ENCODE assay signal across 8 cellular contexts in the genomic region with DNA sequence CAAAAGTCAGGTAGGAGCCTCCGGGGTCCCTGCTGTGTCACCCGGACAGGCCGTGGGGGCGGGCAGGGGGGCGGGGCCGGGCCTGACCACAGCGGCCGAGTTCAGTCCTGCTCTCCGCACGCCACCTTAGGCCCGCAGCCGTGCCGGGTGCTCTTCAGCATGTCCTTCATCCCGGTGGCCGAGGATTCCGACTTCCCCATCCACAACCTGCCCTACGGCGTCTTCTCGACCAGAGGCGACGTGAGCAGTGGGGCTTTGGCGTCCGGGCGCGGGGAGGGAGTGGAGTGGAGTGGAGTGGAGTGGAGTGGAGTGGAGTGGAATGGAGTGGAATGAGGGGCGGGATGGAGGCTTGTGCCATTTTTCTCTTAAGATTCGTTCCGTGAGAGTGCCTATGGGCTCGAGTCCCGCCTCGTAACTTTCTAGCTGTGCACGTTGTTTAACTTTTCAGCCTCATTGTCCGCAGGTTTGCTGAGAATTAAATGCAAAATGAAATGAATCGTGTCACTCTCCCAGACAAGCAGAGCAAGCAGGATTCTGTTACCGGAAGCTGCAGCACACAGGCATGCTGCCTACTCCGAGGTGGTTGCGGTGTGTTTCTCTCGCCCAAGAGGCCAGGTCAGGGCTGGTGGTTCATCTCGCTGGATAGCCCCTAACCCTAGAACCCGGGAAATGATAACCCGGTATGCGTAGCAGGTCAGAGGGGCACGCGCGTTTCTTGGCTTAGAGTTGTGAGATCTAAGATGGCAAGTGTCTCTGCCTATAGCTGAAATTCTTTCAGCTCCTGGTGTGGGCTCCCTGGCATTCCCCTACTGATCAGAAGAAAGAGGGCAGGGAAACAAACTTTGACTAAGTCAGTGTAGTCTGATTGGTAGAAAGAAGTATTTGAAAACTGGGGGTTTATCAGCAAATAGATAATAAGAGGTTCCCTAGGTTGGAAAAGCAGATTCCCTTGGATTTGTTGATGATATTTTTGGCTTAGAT. TPM values are rescaled to one million over a fixed set of nuclear protein-coding genes. Genes with fewer than 3 reads are reported as not detected.
DNase-seq lines count a peak whose midpoint lies in the region; ATAC-seq and TF ChIP-seq lines count a peak whose summit lies in the region.

A gene (plus strand): TSS at position 104 of the 981 bp plus-strand sequence. CDS start 56 bp downstream, at position 160.

- no peaks in the 10 kb centered on the region for H3K36me3 ChIP-seq in GM06990 (ENCODE audit: control insufficient read depth, insufficient read depth, low read length)
- H3K36me3 ChIP-seq in GM23338 (ENCODE audit: insufficient read depth): no peaks in the 10 kb centered on the region; the same call in 1 of the 2 replicates

- H3K27me3 ChIP-seq in GM06990 (replicated peaks; ENCODE audit: control insufficient read depth, insufficient read depth, low read length): no peaks in the 10 kb centered on the region
- 0 out of 2 replicates have a peak, but pooled peaks cover 7% of the 10 kb centered on the region for H3K27me3 ChIP-seq in GM23338 (ENCODE audit: insufficient read depth)

- H3K79me2 ChIP-seq in GM23338 (replicated peaks; ENCODE audit: insufficient read depth): no peaks in the 10 kb centered on the region; the same call in 1 of the 2 replicates

- peaks cover 19% of the 10 kb centered on the region for H3K27me3 Mint-ChIP-seq in GM23338 (ENCODE audit: insufficient read depth, low read depth, poor library complexity)
- no peaks in the 10 kb centered on the region for H3K27me3 Mint-ChIP-seq in stimulated activated memory B cell treated with anti-CD40 and anti-IgM and Interleukin-4, amounts not matched to agents 10 μg/mL and 1 μg/mL and 100 μg/mL, for 72 hours

- no peaks in the 10 kb centered on the region; the same call in 2 of the 3 replicates for H3K36me3 Mint-ChIP-seq in GM23338 (ENCODE audit: low read depth)
- H3K36me3 Mint-ChIP-seq in stimulated activated memory B cell treated with anti-CD40 and anti-IgM and Interleukin-4, amounts not matched to agents 10 μg/mL and 1 μg/mL and 100 μg/mL, for 72 hours: no peaks in the 10 kb centered on the region

- peak within 1 kb of the TSS; percentile 59; the same call in 1 of the 2 replicates for H3K27ac Mint-ChIP-seq in GM23338
- peak within 1 kb of the TSS; percentile 89 for H3K27ac Mint-ChIP-seq in stimulated activated memory B cell treated with anti-CD40 and anti-IgM and Interleukin-4, amounts not matched to agents 10 μg/mL and 1 μg/mL and 100 μg/mL, for 72 hours

- no peaks in the 10 kb centered on the region; the same call in 1 of the 2 replicates for H4K20me1 ChIP-seq in GM23338 (replicated peaks; ENCODE audit: insufficient read depth)

- peaks cover 35% of the 10 kb centered on the region for H3K4me1 Mint-ChIP-seq in GM23338
- H3K4me1 Mint-ChIP-seq in stimulated activated memory B cell treated with anti-CD40 and anti-IgM and Interleukin-4, amounts not matched to agents 10 μg/mL and 1 μg/mL and 100 μg/mL, for 72 hours: peaks cover 26% of the 10 kb centered on the region

- H3K9me2 ChIP-seq in GM23338 (ENCODE audit: insufficient read depth): no peaks in the 10 kb centered on the region

- in situ Hi-C loops in GM13976 (cut with MboI; ENCODE audit: low sequenced_read_pairs, unreplicated experiment): loop anchor here (25.0 kb wide), 1 partner anchor 266 kb away; a partner anchor contains a TSS

- TF ChIP-seq CTCF in GM06990 (IDR thresholded peaks at IDR 0.05; ENCODE audit: insufficient read depth, low read length, poor library complexity, severe bottlenecking) (no peak), GM23338 (conservative IDR thresholded peaks at IDR 0.05; ENCODE audit: low read depth in 2 of 2) (no peak), GM13976 (IDR thresholded peaks at IDR 0.05; ENCODE audit: borderline replicate concordance, control extremely low read depth, extremely low read depth, insufficient read depth, missing control alignments) (no peak)

- H2AFZ ChIP-seq in GM23338: peak within 1 kb of the TSS; percentile 99

- no peaks in the 10 kb centered on the region; the same call in 2 of the 3 replicates for H3K9me3 Mint-ChIP-seq in GM23338
- H3K9me3 Mint-ChIP-seq in stimulated activated memory B cell treated with anti-CD40 and anti-IgM and Interleukin-4, amounts not matched to agents 10 μg/mL and 1 μg/mL and 100 μg/mL, for 72 hours: no peaks in the 10 kb centered on the region

- ATAC-seq in GM23338: peak; percentile 87
- peak; percentile 70 to 76 for ATAC-seq in activated CD4-positive, CD25-positive, alpha-beta regulatory T cell treated with anti-CD3 and anti-CD28 coated beads, Interleukin-2, amount 50 U/mL, for 24 hours
- peak; percentile 86 for ATAC-seq in stimulated activated memory B cell treated with anti-CD40 and anti-IgM and Interleukin-4, amounts not matched to agents 10 μg/mL and 1 μg/mL and 100 μg/mL, for 72 hours

- DNase-seq in GM06990 (ENCODE audit: extremely low read depth, insufficient read length): peak; percentile 84
- peak; percentile 48 for DNase-seq in GM23338 (ENCODE audit: low spot score)
- peak; percentile 23 for DNase-seq in LoVo (ENCODE audit: low spot score)
- peak; percentile 11 for DNase-seq in effector CD4-positive, alpha-beta T cell
- DNase-seq in medulla oblongata (ENCODE audit: extremely low spot score): peak; percentile 42
- DNase-seq in GM13976 (ENCODE audit: low spot score): no peak

- H3F3A ChIP-seq in GM23338 (replicated peaks; ENCODE audit: low read depth): peaks cover 5% of the 10 kb centered on the region; the same call in 1 of the 2 replicates

- H3K4me3 ChIP-seq in GM06990 (replicated peaks; ENCODE audit: low read depth, low read length) (peak within 1 kb of the TSS; percentile 85), GM23338 (peak within 1 kb of the TSS; percentile 90)

- H3K4me2 ChIP-seq in GM23338: peak within 1 kb of the TSS; percentile 95

- H3K27ac ChIP-seq in GM23338 (ENCODE audit: low read depth): peak within 1 kb of the TSS; percentile 75; the same call in 1 of the 2 replicates

- peak within 1 kb of the TSS; percentile 96 for H3K4me3 Mint-ChIP-seq in GM23338
- peak within 1 kb of the TSS; percentile 89 for H3K4me3 Mint-ChIP-seq in stimulated activated memory B cell treated with anti-CD40 and anti-IgM and Interleukin-4, amounts not matched to agents 10 μg/mL and 1 μg/mL and 100 μg/mL, for 72 hours

- peaks cover 23% of the 10 kb centered on the region for H3K4me1 ChIP-seq in GM23338 (ENCODE audit: insufficient read depth)

TF ChIP-seq in GM23338, 12 proteins besides CTCF, POLR2A, EP300 and RAD21 (continues in another document):
- TF ChIP-seq, protein P1, sequence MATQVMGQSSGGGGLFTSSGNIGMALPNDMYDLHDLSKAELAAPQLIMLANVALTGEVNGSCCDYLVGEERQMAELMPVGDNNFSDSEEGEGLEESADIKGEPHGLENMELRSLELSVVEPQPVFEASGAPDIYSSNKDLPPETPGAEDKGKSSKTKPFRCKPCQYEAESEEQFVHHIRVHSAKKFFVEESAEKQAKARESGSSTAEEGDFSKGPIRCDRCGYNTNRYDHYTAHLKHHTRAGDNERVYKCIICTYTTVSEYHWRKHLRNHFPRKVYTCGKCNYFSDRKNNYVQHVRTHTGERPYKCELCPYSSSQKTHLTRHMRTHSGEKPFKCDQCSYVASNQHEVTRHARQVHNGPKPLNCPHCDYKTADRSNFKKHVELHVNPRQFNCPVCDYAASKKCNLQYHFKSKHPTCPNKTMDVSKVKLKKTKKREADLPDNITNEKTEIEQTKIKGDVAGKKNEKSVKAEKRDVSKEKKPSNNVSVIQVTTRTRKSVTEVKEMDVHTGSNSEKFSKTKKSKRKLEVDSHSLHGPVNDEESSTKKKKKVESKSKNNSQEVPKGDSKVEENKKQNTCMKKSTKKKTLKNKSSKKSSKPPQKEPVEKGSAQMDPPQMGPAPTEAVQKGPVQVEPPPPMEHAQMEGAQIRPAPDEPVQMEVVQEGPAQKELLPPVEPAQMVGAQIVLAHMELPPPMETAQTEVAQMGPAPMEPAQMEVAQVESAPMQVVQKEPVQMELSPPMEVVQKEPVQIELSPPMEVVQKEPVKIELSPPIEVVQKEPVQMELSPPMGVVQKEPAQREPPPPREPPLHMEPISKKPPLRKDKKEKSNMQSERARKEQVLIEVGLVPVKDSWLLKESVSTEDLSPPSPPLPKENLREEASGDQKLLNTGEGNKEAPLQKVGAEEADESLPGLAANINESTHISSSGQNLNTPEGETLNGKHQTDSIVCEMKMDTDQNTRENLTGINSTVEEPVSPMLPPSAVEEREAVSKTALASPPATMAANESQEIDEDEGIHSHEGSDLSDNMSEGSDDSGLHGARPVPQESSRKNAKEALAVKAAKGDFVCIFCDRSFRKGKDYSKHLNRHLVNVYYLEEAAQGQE (IDR thresholded peaks at IDR 0.05; ENCODE audit: unreplicated experiment): no peak
- no peak for TF ChIP-seq NANOG (IDR thresholded peaks at IDR 0.05; ENCODE audit: borderline replicate concordance)
- no peak for TF ChIP-seq EZH2phosphoT487 (IDR thresholded peaks at IDR 0.05; ENCODE audit: unreplicated experiment)
- no peak for TF ChIP-seq STAT1 (IDR thresholded peaks at IDR 0.05; ENCODE audit: unreplicated experiment)
- TF ChIP-seq ZNF114 (CRISPR knock-in tag; IDR thresholded peaks at IDR 0.05): no peak
- TF ChIP-seq, protein P2, sequence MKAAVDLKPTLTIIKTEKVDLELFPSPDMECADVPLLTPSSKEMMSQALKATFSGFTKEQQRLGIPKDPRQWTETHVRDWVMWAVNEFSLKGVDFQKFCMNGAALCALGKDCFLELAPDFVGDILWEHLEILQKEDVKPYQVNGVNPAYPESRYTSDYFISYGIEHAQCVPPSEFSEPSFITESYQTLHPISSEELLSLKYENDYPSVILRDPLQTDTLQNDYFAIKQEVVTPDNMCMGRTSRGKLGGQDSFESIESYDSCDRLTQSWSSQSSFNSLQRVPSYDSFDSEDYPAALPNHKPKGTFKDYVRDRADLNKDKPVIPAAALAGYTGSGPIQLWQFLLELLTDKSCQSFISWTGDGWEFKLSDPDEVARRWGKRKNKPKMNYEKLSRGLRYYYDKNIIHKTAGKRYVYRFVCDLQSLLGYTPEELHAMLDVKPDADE (IDR thresholded peaks at IDR 0.05): peak; percentile 35; the same call in 1 of the 2 replicates
- TF ChIP-seq ZNF331 (CRISPR knock-in tag; IDR thresholded peaks at IDR 0.05; ENCODE audit: low read depth): no peak
- TF ChIP-seq POLR2AphosphoS5 (IDR thresholded peaks at IDR 0.05; ENCODE audit: low read depth): peak; percentile 56
- TF ChIP-seq JUNB (IDR thresholded peaks at IDR 0.05; ENCODE audit: unreplicated experiment): no peak

RNA-seq across cellular contexts. Expression of the gene that starts here (rescaled TPM):
- total RNA-seq in GM23338 (2014; rRNA removed; shearing (Covaris generic)): 20.3 TPM in 2 replicates
- polyA plus RNA-seq in GM23338 (2016; fragmentation: Nextera tagmentation; extraction: Ambion mirVana): 11.8 and 16.3 TPM in 2 replicates
